In genomic region chr15:89512631-89513030, GRCh38 we compare ENCODE assay signal across 26 cellular contexts. TPM values are rescaled to one million over a fixed set of nuclear protein-coding genes. Genes with fewer than 3 reads are reported as not detected.
DNase-seq lines count a peak whose midpoint lies in the region; TF ChIP-seq lines count a peak whose summit lies in the region.
"Had no signal": no experiment of that assay in that cellular context is flagged by ENCODE, and none has a peak within 500 bp of the region (broad histone marks: within the 10 kb centered on the region; RNA-seq: fewer than 3 reads in every experiment).

No MANE protein-coding gene starts in this region.

- H3K27me3 Mint-ChIP-seq in activated CD4-positive, alpha-beta memory T cell treated with anti-CD3 and anti-CD28 coated beads, Interleukin-2, amount 10 ng/mL, durations not matched to agents 7 days and 5 days, result peaks cover 36% of the 10 kb centered on the region
- H3K27me3 Mint-ChIP-seq in activated CD4-positive, alpha-beta memory T cell treated with anti-CD3 and anti-CD28 coated beads for 36 hours, result peaks cover 13% of the 10 kb centered on the region
- peaks cover 65% of the 10 kb centered on the region for H3K27me3 Mint-ChIP-seq in osteocyte (ENCODE audit: unreplicated experiment)
- peaks cover 11% of the 10 kb centered on the region for H3K27me3 Mint-ChIP-seq in activated T-helper 1 cell treated with anti-CD3 and anti-CD28 coated beads, Interleukin-12 subunit alpha, Interleukin-12 subunit beta, Interleukin-2, Interleukin-4 antibody, amounts not matched to agents 30 ng/mL and 10 ng/mL and 1 ng/mL, durations not matched to agents 14 hours and 24 hours and 36 hours (ENCODE audit: insufficient read depth)

- no peak for TF ChIP-seq CTCF in RWPE1 (conservative IDR thresholded peaks at IDR 0.05; ENCODE audit: low read depth)
- TF ChIP-seq CTCF in osteocyte (IDR thresholded peaks at IDR 0.05), result no peak

- H3K4me3 ChIP-seq in esophagus (ENCODE audit: low read depth in 1 of 2, low read length in 2 of 2), result no peak overlapping the region
- H3K4me3 ChIP-seq: A549; BLaER1 treated with 17β-estradiol and CSF1 and Interleukin-3, amounts not matched to agents 10 nM and 100 nM; GM12878; GM23248 had no signal

- H3K27me3 ChIP-seq in esophagus (ENCODE audit: control insufficient read depth in 1 of 2, insufficient read depth in 2 of 2, low read length in 2 of 2), result no peaks in the 10 kb centered on the region
- H3K27me3 ChIP-seq: BLaER1 treated with 17β-estradiol and CSF1 and Interleukin-3, amounts not matched to agents 10 nM and 100 nM had no signal

- H3K27ac ChIP-seq in RWPE1 (peak overlapping the region; percentile 84), esophagus (ENCODE audit: low read depth in 2 of 2, low read length in 1 of 2) (peak overlapping the region; percentile 86 to 92)
- H3K27ac ChIP-seq: 22Rv1; BLaER1 treated with 17β-estradiol and CSF1 and Interleukin-3, amounts not matched to agents 10 nM and 100 nM; GM23248 had no signal

- peaks cover 0 to 9% of the 10 kb centered on the region in 2 donors for H3K4me1 ChIP-seq in esophagus (ENCODE audit: control insufficient read depth in 2 of 2, insufficient read depth in 2 of 2, low read length in 1 of 2)
- H3K4me1 ChIP-seq: BE2C had no signal

- H3K36me3 ChIP-seq in esophagus (ENCODE audit: control insufficient read depth in 2 of 2, insufficient read depth in 2 of 2, low read length in 1 of 2), result no peaks in the 10 kb centered on the region
- H3K36me3 ChIP-seq: BE2C; BLaER1 treated with 17β-estradiol and CSF1 and Interleukin-3, amounts not matched to agents 10 nM and 100 nM had no signal

- no peak overlapping the region for H3K27ac Mint-ChIP-seq in activated CD4-positive, alpha-beta memory T cell treated with anti-CD3 and anti-CD28 coated beads, Interleukin-2, amount 10 ng/mL, durations not matched to agents 7 days and 5 days
- H3K27ac Mint-ChIP-seq in activated CD4-positive, alpha-beta memory T cell treated with anti-CD3 and anti-CD28 coated beads for 36 hours, result no peak overlapping the region
- H3K27ac Mint-ChIP-seq in osteocyte (ENCODE audit: unreplicated experiment), result no peak overlapping the region
- no peak overlapping the region for H3K27ac Mint-ChIP-seq in activated T-helper 1 cell treated with anti-CD3 and anti-CD28 coated beads, Interleukin-12 subunit alpha, Interleukin-12 subunit beta, Interleukin-2, Interleukin-4 antibody, amounts not matched to agents 30 ng/mL and 10 ng/mL and 1 ng/mL, durations not matched to agents 14 hours and 24 hours and 36 hours
- H3K27ac Mint-ChIP-seq: CD4-positive, alpha-beta T cell; CD8-positive, alpha-beta memory T cell had no signal

- DNase-seq in activated CD4-positive, alpha-beta memory T cell treated with anti-CD3 and anti-CD28 coated beads, Interleukin-2, amount 10 ng/mL, durations not matched to agents 7 days and 5 days, result peak; percentile 8
- DNase-seq in activated CD4-positive, alpha-beta memory T cell treated with anti-CD3 and anti-CD28 coated beads for 36 hours, result no peak
- DNase-seq in RWPE1 (ENCODE audit: low spot score) (no peak), osteocyte (ENCODE audit: extremely low spot score, unreplicated experiment) (peak; percentile 19), putamen (ENCODE audit: low spot score) (no peak)
- DNase-seq in stimulated activated naive CD4-positive, alpha-beta T cell (lab: John Stamatoyannopoulos, UW), result no peak
- no peak for DNase-seq in activated T-helper 1 cell treated with anti-CD3 and anti-CD28 coated beads, Interleukin-12 subunit alpha, Interleukin-12 subunit beta, Interleukin-2, Interleukin-4 antibody, amounts not matched to agents 30 ng/mL and 10 ng/mL and 1 ng/mL, durations not matched to agents 14 hours and 24 hours and 36 hours (ENCODE audit: low spot score)
- DNase-seq: ACHN; AML-193; BE2C; CD4-positive, alpha-beta T cell; CD8-positive, alpha-beta memory T cell; DMS 273 treated with DMSO at 0.1 percent for 48 hours; DMS79; EL; GDM1; GM23248; H7; HCEC 1CT had no signal

- no peak overlapping the region for H3K4me3 Mint-ChIP-seq in activated CD4-positive, alpha-beta memory T cell treated with anti-CD3 and anti-CD28 coated beads, Interleukin-2, amount 10 ng/mL, durations not matched to agents 7 days and 5 days
- no peak overlapping the region for H3K4me3 Mint-ChIP-seq in activated CD4-positive, alpha-beta memory T cell treated with anti-CD3 and anti-CD28 coated beads for 36 hours
- H3K4me3 Mint-ChIP-seq in osteocyte (ENCODE audit: unreplicated experiment), result no peak overlapping the region
- no peak overlapping the region for H3K4me3 Mint-ChIP-seq in activated T-helper 1 cell treated with anti-CD3 and anti-CD28 coated beads, Interleukin-12 subunit alpha, Interleukin-12 subunit beta, Interleukin-2, Interleukin-4 antibody, amounts not matched to agents 30 ng/mL and 10 ng/mL and 1 ng/mL, durations not matched to agents 14 hours and 24 hours and 36 hours
- H3K4me3 Mint-ChIP-seq: CD14-positive monocyte; CD4-positive, alpha-beta T cell; CD8-positive, alpha-beta memory T cell had no signal

- intact Hi-C loops in activated CD4-positive, alpha-beta memory T cell treated with anti-CD3 and anti-CD28 coated beads for 36 hours (cut with micrococcal nuclease), result no loop called here
- intact Hi-C loops in activated T-helper 1 cell treated with anti-CD3 and anti-CD28 coated beads, Interleukin-12 subunit alpha, Interleukin-12 subunit beta, Interleukin-2, Interleukin-4 antibody, amounts not matched to agents 30 ng/mL and 10 ng/mL and 1 ng/mL, durations not matched to agents 14 hours and 24 hours and 36 hours (cut with micrococcal nuclease), result no loop called here

- no peaks in the 10 kb centered on the region for H3K9me3 Mint-ChIP-seq in activated CD4-positive, alpha-beta memory T cell treated with anti-CD3 and anti-CD28 coated beads, Interleukin-2, amount 10 ng/mL, durations not matched to agents 7 days and 5 days
- no peaks in the 10 kb centered on the region for H3K9me3 Mint-ChIP-seq in activated CD4-positive, alpha-beta memory T cell treated with anti-CD3 and anti-CD28 coated beads for 36 hours
- no peaks in the 10 kb centered on the region for H3K9me3 Mint-ChIP-seq in osteocyte (ENCODE audit: unreplicated experiment)
- no peaks in the 10 kb centered on the region for H3K9me3 Mint-ChIP-seq in activated T-helper 1 cell treated with anti-CD3 and anti-CD28 coated beads, Interleukin-12 subunit alpha, Interleukin-12 subunit beta, Interleukin-2, Interleukin-4 antibody, amounts not matched to agents 30 ng/mL and 10 ng/mL and 1 ng/mL, durations not matched to agents 14 hours and 24 hours and 36 hours
- H3K9me3 Mint-ChIP-seq: CD4-positive, alpha-beta T cell; CD8-positive, alpha-beta memory T cell had no signal

- no peaks in the 10 kb centered on the region for H3K4me1 Mint-ChIP-seq in activated CD4-positive, alpha-beta memory T cell treated with anti-CD3 and anti-CD28 coated beads, Interleukin-2, amount 10 ng/mL, durations not matched to agents 7 days and 5 days
- no peaks in the 10 kb centered on the region for H3K4me1 Mint-ChIP-seq in activated CD4-positive, alpha-beta memory T cell treated with anti-CD3 and anti-CD28 coated beads for 36 hours (ENCODE audit: low read depth)
- H3K4me1 Mint-ChIP-seq in osteocyte (ENCODE audit: unreplicated experiment), result no peaks in the 10 kb centered on the region
- no peaks in the 10 kb centered on the region for H3K4me1 Mint-ChIP-seq in activated T-helper 1 cell treated with anti-CD3 and anti-CD28 coated beads, Interleukin-12 subunit alpha, Interleukin-12 subunit beta, Interleukin-2, Interleukin-4 antibody, amounts not matched to agents 30 ng/mL and 10 ng/mL and 1 ng/mL, durations not matched to agents 14 hours and 24 hours and 36 hours (ENCODE audit: low read depth)
- H3K4me1 Mint-ChIP-seq: CD8-positive, alpha-beta memory T cell had no signal

- no peaks in the 10 kb centered on the region for H3K36me3 Mint-ChIP-seq in activated CD4-positive, alpha-beta memory T cell treated with anti-CD3 and anti-CD28 coated beads, Interleukin-2, amount 10 ng/mL, durations not matched to agents 7 days and 5 days (ENCODE audit: low read depth)
- H3K36me3 Mint-ChIP-seq in activated CD4-positive, alpha-beta memory T cell treated with anti-CD3 and anti-CD28 coated beads for 36 hours, result no peaks in the 10 kb centered on the region
- H3K36me3 Mint-ChIP-seq in osteocyte (ENCODE audit: unreplicated experiment), result no peaks in the 10 kb centered on the region
- no peaks in the 10 kb centered on the region for H3K36me3 Mint-ChIP-seq in activated T-helper 1 cell treated with anti-CD3 and anti-CD28 coated beads, Interleukin-12 subunit alpha, Interleukin-12 subunit beta, Interleukin-2, Interleukin-4 antibody, amounts not matched to agents 30 ng/mL and 10 ng/mL and 1 ng/mL, durations not matched to agents 14 hours and 24 hours and 36 hours (ENCODE audit: low read depth)
- H3K36me3 Mint-ChIP-seq: CD14-positive monocyte; CD8-positive, alpha-beta memory T cell had no signal

- POLR2A ChIA-PET in activated CD4-positive, alpha-beta memory T cell treated with anti-CD3 and anti-CD28 coated beads, Interleukin-2, amount 10 ng/mL, durations not matched to agents 7 days and 5 days (lab: Charles Lee), result no interaction called here
- POLR2A ChIA-PET in activated CD4-positive, alpha-beta memory T cell treated with anti-CD3 and anti-CD28 coated beads for 36 hours (lab: Charles Lee), result no interaction called here
- POLR2A ChIA-PET in RWPE1 (lab: Yijun Ruan, JAX; ENCODE audit: low non-redundant PET), result no interaction called here

- no peaks in the 10 kb centered on the region for H3K9me3 ChIP-seq in esophagus (ENCODE audit: control insufficient read depth in 2 of 2, insufficient read depth in 1 of 2, low read depth in 1 of 2, low read length in 1 of 2)
- H3K9me3 ChIP-seq: A549; BE2C; BLaER1 treated with 17β-estradiol and CSF1 and Interleukin-3, amounts not matched to agents 10 nM and 100 nM had no signal

- WGBS in esophagus, 2 donors, result 70 to 83% methylated on average over 4 of the region's 4 CpGs

- CTCF ChIA-PET in activated CD4-positive, alpha-beta memory T cell treated with anti-CD3 and anti-CD28 coated beads, Interleukin-2, amount 10 ng/mL, durations not matched to agents 7 days and 5 days (lab: Charles Lee), result no interaction called here
- CTCF ChIA-PET in activated CD4-positive, alpha-beta memory T cell treated with anti-CD3 and anti-CD28 coated beads for 36 hours (lab: Charles Lee), result no interaction called here
- CTCF ChIA-PET in RWPE1 (lab: Yijun Ruan, JAX), result interaction anchor here (0.6 to 1.0 kb wide), 2 partner anchors 21 to 36 kb away, joined by 3 read pairs; no protein-coding TSS in a partner anchor

RNA-seq across cellular contexts. Expression of gene RHCG, which starts 16.2 kb away (rescaled TPM):
- not detected for total RNA-seq in activated CD4-positive, alpha-beta memory T cell treated with anti-CD3 and anti-CD28 coated beads, Interleukin-2, amount 10 ng/mL, durations not matched to agents 7 days and 5 days
- total RNA-seq in activated CD4-positive, alpha-beta memory T cell treated with anti-CD3 and anti-CD28 coated beads for 36 hours, result not detected
- polyA plus RNA-seq in esophagus, result 1,000 to 10,000 TPM; 3,283 to 3,991 TPM
- total RNA-seq in osteocyte, result not detected in 2 replicates
- total RNA-seq in activated T-helper 1 cell treated with anti-CD3 and anti-CD28 coated beads, Interleukin-12 subunit alpha, Interleukin-12 subunit beta, Interleukin-2, Interleukin-4 antibody, amounts not matched to agents 30 ng/mL and 10 ng/mL and 1 ng/mL, durations not matched to agents 14 hours and 24 hours and 36 hours, result not detected in 2 replicates
- total RNA-seq: CD4-positive, alpha-beta T cell; CD8-positive, alpha-beta memory T cell; GM23248; H1; H7 had no signal
- polyA plus RNA-seq: CD14-positive monocyte; CD8-positive, alpha-beta memory T cell; GM23248 had no signal

Comparison
In these comparisons a context has a peak if more than half of its experiments do, and no peak if none do; other contexts are left out.
1. DNase-seq: peak in activated CD4-positive, alpha-beta memory T cell treated with anti-CD3 and anti-CD28 coated beads, Interleukin-2, amount 10 ng/mL, durations not matched to agents 7 days and 5 days (single experiment) and osteocyte (single experiment); none in activated CD4-positive, alpha-beta memory T cell treated with anti-CD3 and anti-CD28 coated beads for 36 hours (single experiment), RWPE1 (single experiment), putamen (single experiment), stimulated activated naive CD4-positive, alpha-beta T cell (0 of 6) and activated T-helper 1 cell treated with anti-CD3 and anti-CD28 coated beads, Interleukin-12 subunit alpha, Interleukin-12 subunit beta, Interleukin-2, Interleukin-4 antibody, amounts not matched to agents 30 ng/mL and 10 ng/mL and 1 ng/mL, durations not matched to agents 14 hours and 24 hours and 36 hours (single experiment).